In the genomic region with DNA sequence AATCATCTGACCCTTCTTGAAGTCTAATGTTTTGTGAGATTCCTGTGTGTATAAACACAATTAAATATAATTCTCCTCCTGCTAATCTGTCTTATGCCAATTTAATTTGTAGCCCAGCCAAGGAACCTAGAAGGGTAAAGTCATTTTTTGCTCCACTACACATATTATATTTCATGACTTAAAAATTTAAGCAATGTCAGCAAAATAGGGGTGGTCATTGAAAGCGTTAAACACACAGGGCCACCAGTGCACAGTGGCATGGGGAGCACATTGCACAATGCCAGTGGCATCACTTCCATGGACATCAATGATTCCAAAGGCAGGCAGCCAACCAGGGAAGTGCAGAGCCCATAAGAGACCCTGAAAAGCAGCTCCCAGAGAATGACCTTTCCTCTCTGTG, we compare ENCODE assay signal across 28 cellular contexts.
"Had no signal": no experiment of that assay in that cellular context is flagged by ENCODE, and none has a peak within 500 bp of the region (broad histone marks: within the 10 kb centered on the region; RNA-seq: fewer than 3 reads in every experiment).

No MANE protein-coding gene starts in this region.

- H3K4me3 ChIP-seq: pancreas, prostate gland, skin epidermis, smooth muscle cell, spleen, suprapubic skin, testis, tibial artery, transverse colon, upper lobe of right lung, uterus had no signal

- H3K36me3 ChIP-seq: neutrophil, pancreas, prostate gland, spleen, suprapubic skin, tibial artery, transverse colon, upper lobe of right lung, uterus had no signal

- FAIRE-seq: pancreas had no signal

- H3K27ac ChIP-seq: neutrophil, pancreas, prostate gland, skin epidermis, spleen, suprapubic skin, testis, tibial artery, transverse colon, upper lobe of right lung, uterus had no signal

- H3K4me2 ChIP-seq: smooth muscle cell had no signal

- DNase-seq: nephron progenitor cell; nucleus accumbens; pancreas; right cardiac atrium; spleen; stimulated activated CD4-positive, alpha-beta T cell treated with anti-CD3 and anti-CD28 coated beads, Interleukin-12 subunit alpha, Interleukin-12 subunit beta, amount 100 ng/mL, for 4 hours; stimulated activated CD4-positive, alpha-beta T cell treated with anti-CD3 and anti-CD28 coated beads, Interleukin-1b, Interleukin-23, amount 100 ng/mL, for 48 hours; stimulated activated CD4-positive, alpha-beta T cell treated with anti-CD3 and anti-CD28 coated beads, Interleukin-4, amount 100 ng/mL, for 1 hour; stimulated activated CD4-positive, alpha-beta T cell treated with anti-CD3 and anti-CD28 coated beads, Interleukin-4, amount 100 ng/mL, for 4 hours; stimulated activated CD8-positive, alpha-beta memory T cell treated with anti-CD3 and anti-CD28 coated beads, Interleukin-4, amount 100 ng/mL, for 48 hours; stimulated activated naive CD4-positive, alpha-beta T cell; stimulated activated naive CD8-positive, alpha-beta T cell treated with anti-CD3 and anti-CD28 coated beads, Interleukin-15, amount 100 ng/mL, for 72 hours; stimulated activated naive CD8-positive, alpha-beta T cell treated with anti-CD3 and anti-CD28 coated beads, Interleukin-15, Interleukin-2, amounts not matched to agents 100 U/mL and 50 U/mL, for 24 hours; substantia nigra; testis; tibial artery; transverse colon; upper lobe of right lung; uterus had no signal

- ATAC-seq: naive thymus-derived CD8-positive, alpha-beta T cell; natural killer cell treated with Interleukin-12 subunit alpha and Interleukin-12 subunit beta and Interleukin-15 and Interleukin-18, amount 100 ng/mL, for 72 hours; pancreas; right cardiac atrium; sciatic nerve; stimulated activated memory B cell treated with anti-CD40 and anti-IgM and Interleukin-4, amounts not matched to agents 10 μg/mL and 1 μg/mL and 100 μg/mL, for 72 hours; stimulated activated naive CD8-positive, alpha-beta T cell treated with anti-CD3 and anti-CD28 coated beads, Interleukin-15, amount 100 ng/mL, for 72 hours; stimulated activated naive CD8-positive, alpha-beta T cell treated with anti-CD3 and anti-CD28 coated beads, Interleukin-15, Interleukin-2, amounts not matched to agents 100 U/mL and 50 U/mL, for 24 hours; upper lobe of right lung had no signal

- H3K27me3 ChIP-seq: neutrophil, pancreas, suprapubic skin, testis, tibial artery, transverse colon, upper lobe of right lung, uterus had no signal

- H3K4me1 ChIP-seq: pancreas, prostate gland, spleen, suprapubic skin, testis, tibial artery, transverse colon, upper lobe of right lung, uterus had no signal

- H3K9me3 ChIP-seq: neutrophil, pancreas, prostate gland, suprapubic skin, testis, transverse colon, upper lobe of right lung had no signal
